ENCODE assay signal across 1 cellular context in the genomic region with DNA sequence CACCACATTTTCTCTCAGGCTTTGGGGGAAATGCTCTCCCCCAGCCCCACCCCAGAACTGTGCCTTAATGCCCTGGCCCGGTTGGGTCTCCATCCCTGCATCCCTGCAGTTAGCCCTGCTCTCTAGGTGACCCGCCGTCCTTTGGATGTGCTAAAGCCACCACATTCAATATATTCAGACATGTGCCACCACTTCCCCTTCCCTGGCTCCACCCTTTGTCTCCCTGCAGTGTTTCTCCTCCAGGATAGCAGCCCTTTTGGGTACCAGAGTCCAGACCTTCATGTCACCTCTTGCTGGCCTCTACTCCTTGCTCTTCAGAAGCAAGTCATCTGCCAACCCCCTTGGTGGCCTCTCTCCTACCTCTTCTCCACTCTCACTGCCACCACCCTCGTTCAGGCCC.
TF ChIP-seq lines count a peak whose summit lies in the region.

No MANE protein-coding gene starts in this region.

TF ChIP-seq in IMR-90, 13 proteins besides CTCF, POLR2A, EP300 and RAD21:
- TF ChIP-seq MAZ (IDR thresholded peaks at IDR 0.05; ENCODE audit: borderline replicate concordance, low read depth, low read length): no peak
- TF ChIP-seq, protein P1, sequence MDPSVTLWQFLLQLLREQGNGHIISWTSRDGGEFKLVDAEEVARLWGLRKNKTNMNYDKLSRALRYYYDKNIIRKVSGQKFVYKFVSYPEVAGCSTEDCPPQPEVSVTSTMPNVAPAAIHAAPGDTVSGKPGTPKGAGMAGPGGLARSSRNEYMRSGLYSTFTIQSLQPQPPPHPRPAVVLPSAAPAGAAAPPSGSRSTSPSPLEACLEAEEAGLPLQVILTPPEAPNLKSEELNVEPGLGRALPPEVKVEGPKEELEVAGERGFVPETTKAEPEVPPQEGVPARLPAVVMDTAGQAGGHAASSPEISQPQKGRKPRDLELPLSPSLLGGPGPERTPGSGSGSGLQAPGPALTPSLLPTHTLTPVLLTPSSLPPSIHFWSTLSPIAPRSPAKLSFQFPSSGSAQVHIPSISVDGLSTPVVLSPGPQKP (IDR thresholded peaks at IDR 0.05; ENCODE audit: borderline replicate concordance, low read depth, low read length): no peak
- TF ChIP-seq, protein P2, sequence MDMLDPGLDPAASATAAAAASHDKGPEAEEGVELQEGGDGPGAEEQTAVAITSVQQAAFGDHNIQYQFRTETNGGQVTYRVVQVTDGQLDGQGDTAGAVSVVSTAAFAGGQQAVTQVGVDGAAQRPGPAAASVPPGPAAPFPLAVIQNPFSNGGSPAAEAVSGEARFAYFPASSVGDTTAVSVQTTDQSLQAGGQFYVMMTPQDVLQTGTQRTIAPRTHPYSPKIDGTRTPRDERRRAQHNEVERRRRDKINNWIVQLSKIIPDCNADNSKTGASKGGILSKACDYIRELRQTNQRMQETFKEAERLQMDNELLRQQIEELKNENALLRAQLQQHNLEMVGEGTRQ (IDR thresholded peaks at IDR 0.05; ENCODE audit: low read depth, low read length): no peak
- no peak for TF ChIP-seq NFE2L2 (IDR thresholded peaks at IDR 0.05; ENCODE audit: low read depth, low read length)
- no peak for TF ChIP-seq RFX5 (IDR thresholded peaks at IDR 0.05; ENCODE audit: low read depth, low read length)
- TF ChIP-seq CEBPB (IDR thresholded peaks at IDR 0.05; ENCODE audit: low read depth, low read length): no peak
- no peak for TF ChIP-seq MXI1 (IDR thresholded peaks at IDR 0.05; ENCODE audit: borderline replicate concordance, low read depth, low read length)
- TF ChIP-seq SMC3 (IDR thresholded peaks at IDR 0.05; ENCODE audit: low read depth, low read length): no peak
- no peak for TF ChIP-seq RCOR1 (IDR thresholded peaks at IDR 0.05; ENCODE audit: insufficient replicate concordance, low read length)
- TF ChIP-seq MAFK (IDR thresholded peaks at IDR 0.05; ENCODE audit: low read depth, low read length): no peak
